ENCODE assay signal across 8 cellular contexts in genomic region chr5:177671755-177672690, GRCh38.
A peak's percentile ranks its signal among the peaks of the same experiment; 100 is the strongest.
DNase-seq lines count a peak whose midpoint lies in the region; ATAC-seq and TF ChIP-seq lines count a peak whose summit lies in the region.
"Not testable (repeated sequence)": the region's sequence is repeated elsewhere in the genome, so short reads cannot be mapped to it uniquely, and the experiment has no call there.

No MANE protein-coding gene starts in this region.

- H3K27me3 ChIP-seq in BJ (ENCODE audit: control insufficient read depth, insufficient read depth, low read length); gastroesophageal sphincter: not testable (repeated sequence)

- H3K4me1 Mint-ChIP-seq in nephron progenitor cell: peaks cover 12% of the 10 kb centered on the region

- no CpG with 5 or more reads among the region's 110 CpGs for WGBS in gastroesophageal sphincter (ENCODE audit: low coverage in 1 of 2), 2 donors

- peaks cover 17% of the 10 kb centered on the region for H3K27me3 Mint-ChIP-seq in nephron progenitor cell (ENCODE audit: low read depth, poor library complexity)

- H3K4me3 ChIP-seq in BJ (ENCODE audit: low read depth, low read length) (peak overlapping the region; percentile 39), gastroesophageal sphincter (peak overlapping the region; percentile 59 to 99)

- not testable (repeated sequence) for H3K36me3 ChIP-seq in BJ (ENCODE audit: control insufficient read depth, insufficient read depth, low read length); gastroesophageal sphincter

- ATAC-seq in GM19452 (IDR thresholded peaks at IDR 0.05; ENCODE audit: unreplicated experiment) (peak; percentile 61), HG03135 (IDR thresholded peaks at IDR 0.05; ENCODE audit: unreplicated experiment) (peak; percentile 68), gastroesophageal sphincter (peak; percentile 88)

- H3K27ac ChIP-seq in gastroesophageal sphincter: peak overlapping the region in 3 of 4 donors; percentile 63 to 78 (median 74)

- TF ChIP-seq EP300 in gastroesophageal sphincter (IDR thresholded peaks at IDR 0.05): not testable (repeated sequence)

- DNase-seq in BJ (ENCODE audit: low read depth): not testable (repeated sequence)
- DNase-seq in SW480 (ENCODE audit: low spot score) (peak; percentile 21), nephron progenitor cell (peak; percentile 85)
- peak; percentile 51 for DNase-seq in activated gamma-delta T cell treated with anti-CD3 and anti-CD28 coated beads, Interleukin-2, amount 50 U/mL, for 16 hours (ENCODE audit: low read depth)
- DNase-seq in stimulated activated CD8-positive, alpha-beta memory T cell treated with anti-CD3 and anti-CD28 coated beads, Interleukin-15, amount 100 ng/mL, for 4 hours (ENCODE audit: low read depth in 2 of 2): peak; percentile 53 to 66

- peaks cover 0 to 10% (median 0%) of the 10 kb centered on the region in 3 donors for H3K4me1 ChIP-seq in gastroesophageal sphincter

- POLR2A ChIA-PET in BJ (lab: Charles Lee): not testable (repeated sequence)

- not testable (repeated sequence) for H3K9me3 Mint-ChIP-seq in nephron progenitor cell

- TF ChIP-seq CTCF in BJ (IDR thresholded peaks at IDR 0.05; ENCODE audit: insufficient read depth, low read depth, low read length); gastroesophageal sphincter (IDR thresholded peaks at IDR 0.05); nephron progenitor cell (IDR thresholded peaks at IDR 0.05): not testable (repeated sequence)

- H3K9me3 ChIP-seq in gastroesophageal sphincter: not testable (repeated sequence)

- not testable (repeated sequence) for H3K27ac Mint-ChIP-seq in nephron progenitor cell

- not testable (repeated sequence) for H3K36me3 Mint-ChIP-seq in nephron progenitor cell (ENCODE audit: low read depth)

- H3K4me3 Mint-ChIP-seq in nephron progenitor cell: not testable (repeated sequence)

- TF ChIP-seq POLR2A in gastroesophageal sphincter (IDR thresholded peaks at IDR 0.05): not testable (repeated sequence)

- CTCF ChIA-PET in BJ (lab: Yijun Ruan, JAX): not testable (repeated sequence)
